ENCODE assay signal across 23 cellular contexts in genomic region chr9:94644543-94644942, GRCh38. TPM values are rescaled to one million over a fixed set of nuclear protein-coding genes. Genes with fewer than 3 reads are reported as not detected.
DNase-seq lines count a peak whose midpoint lies in the region; ATAC-seq and TF ChIP-seq lines count a peak whose summit lies in the region.
"Had no signal": no experiment of that assay in that cellular context is flagged by ENCODE, and none has a peak within 500 bp of the region (broad histone marks: within the 10 kb centered on the region; RNA-seq: fewer than 3 reads in every experiment).

No MANE protein-coding gene starts in this region.

- H3K27me3 ChIP-seq in BLaER1, result peaks cover 14% of the 10 kb centered on the region
- no peaks in the 10 kb centered on the region for H3K27me3 ChIP-seq in heart right ventricle

- H3K36me3 Mint-ChIP-seq in activated naive CD4-positive, alpha-beta T cell treated with anti-CD3 and anti-CD28 coated beads for 36 hours (ENCODE audit: low read depth), result no peaks in the 10 kb centered on the region

- no peak overlapping the region for H3K27ac Mint-ChIP-seq in activated naive CD4-positive, alpha-beta T cell treated with anti-CD3 and anti-CD28 coated beads for 36 hours

- peak; percentile 21 for DNase-seq in Daoy (ENCODE audit: low read depth)
- DNase-seq in heart right ventricle, result peak; percentile 25
- DNase-seq in mucosa of descending colon, result no peak
- no peak for DNase-seq in DMS153 (lab: John Stamatoyannopoulos, UW)
- no peak for DNase-seq in activated naive CD4-positive, alpha-beta T cell treated with anti-CD3 and anti-CD28 coated beads for 36 hours
- DNase-seq: C1 segment of cervical spinal cord; Calu3; CD8-positive, alpha-beta memory T cell; GDM1; Karpas-422; NCI-H1694; NCI-H2081; NCI-H2171; NCI-H345; NCI-H524 treated with DMSO at 0.1 percent for 48 hours; PC-3; SIG-M5 had no signal

- 39 to 48% methylated on average over 5 of the region's 5 CpGs for WGBS in heart right ventricle, 2 donors

- no peak overlapping the region for H3K9ac ChIP-seq in BLaER1

- no peak overlapping the region for H3K4me3 ChIP-seq in BLaER1
- no peak overlapping the region for H3K4me3 ChIP-seq in heart right ventricle
- no peak overlapping the region for H3K4me3 ChIP-seq in mucosa of descending colon

- no peaks in the 10 kb centered on the region for H3K9me3 Mint-ChIP-seq in activated naive CD4-positive, alpha-beta T cell treated with anti-CD3 and anti-CD28 coated beads for 36 hours
- H3K9me3 Mint-ChIP-seq: CD8-positive, alpha-beta memory T cell had no signal

- no peaks in the 10 kb centered on the region for H3K36me3 ChIP-seq in BLaER1
- no peaks in the 10 kb centered on the region for H3K36me3 ChIP-seq in heart right ventricle
- no peaks in the 10 kb centered on the region for H3K36me3 ChIP-seq in mucosa of descending colon (ENCODE audit: low read depth)

- intact Hi-C loops in heart right ventricle (cut with DNase I), result no loop called here
- intact Hi-C loops in mucosa of descending colon (cut with DNase I, micrococcal nuclease), result no loop called here
- intact Hi-C loops in activated naive CD4-positive, alpha-beta T cell treated with anti-CD3 and anti-CD28 coated beads for 36 hours (cut with micrococcal nuclease), result no loop called here

- H3K4me3 Mint-ChIP-seq in activated naive CD4-positive, alpha-beta T cell treated with anti-CD3 and anti-CD28 coated beads for 36 hours, result no peak overlapping the region
- H3K4me3 Mint-ChIP-seq: CD8-positive, alpha-beta memory T cell had no signal

- no peaks in the 10 kb centered on the region for H4K20me1 ChIP-seq in BLaER1

- peak overlapping the region; percentile 18; the same call in 1 of the 2 replicates for H3K4me2 ChIP-seq in BLaER1

- H3K4me1 Mint-ChIP-seq in activated naive CD4-positive, alpha-beta T cell treated with anti-CD3 and anti-CD28 coated beads for 36 hours (ENCODE audit: low read depth), result peaks cover 3% of the 10 kb centered on the region

- ATAC-seq in heart right ventricle (peak in 7 of 8 donors; percentile 53 to 82 (median 74)), mucosa of descending colon (peak; percentile 5), GM21526 (IDR thresholded peaks at IDR 0.05; ENCODE audit: low FRiP score, unreplicated experiment) (no peak)
- ATAC-seq: PC-3, SK-N-SH treated with all-trans-retinoic acid at 6 μM for 48 hours had no signal

- no peaks in the 10 kb centered on the region for H3K27me3 Mint-ChIP-seq in activated naive CD4-positive, alpha-beta T cell treated with anti-CD3 and anti-CD28 coated beads for 36 hours (ENCODE audit: low read depth)

- TF ChIP-seq CTCF in heart right ventricle (IDR thresholded peaks at IDR 0.05), result no peak
- TF ChIP-seq CTCF in mucosa of descending colon (IDR thresholded peaks at IDR 0.05), result no peak

- H3K27ac ChIP-seq in BLaER1 (no peak overlapping the region), heart right ventricle (no peak overlapping the region)

- H3K4me1 ChIP-seq in BLaER1, result peaks cover 52% of the 10 kb centered on the region
- peaks cover 0 to 31% (median 0%) of the 10 kb centered on the region in 9 donors for H3K4me1 ChIP-seq in heart right ventricle
- peaks cover 11% of the 10 kb centered on the region for H3K4me1 ChIP-seq in mucosa of descending colon (ENCODE audit: low read depth)

- CTCF ChIA-PET in activated naive CD4-positive, alpha-beta T cell treated with anti-CD3 and anti-CD28 coated beads for 36 hours (lab: Charles Lee), result no interaction called here

- H3K9me3 ChIP-seq in BLaER1 (0 out of 2 replicates have a peak, but pooled peaks cover 3% of the 10 kb centered on the region), heart right ventricle (no peaks in the 10 kb centered on the region), mucosa of descending colon (no peaks in the 10 kb centered on the region)

RNA-seq across cellular contexts. Expression of gene FBP1, which starts 5.2 kb away (rescaled TPM):
- total RNA-seq in Daoy (2014; rRNA removed; shearing (Covaris generic)), result not detected in 2 replicates
- total RNA-seq in heart right ventricle (1 to 10 TPM in 3 of 10 donors, under 1 TPM in 7; 0.16 to 9.7 (median 0.52) TPM), mucosa of descending colon (10 to 100 TPM; 17.6 to 52.4 (median 48.6) TPM)
- polyA plus RNA-seq in heart right ventricle, result 1 to 10 TPM in 1 of 2 donors, under 1 TPM in 1; 0.51 to 2.0 TPM
- total RNA-seq in activated naive CD4-positive, alpha-beta T cell treated with anti-CD3 and anti-CD28 coated beads for 36 hours, result 1 to 10 TPM; 1.5 to 1.9 TPM
- total RNA-seq: A673, RPMI7951 had no signal

RNA-seq across cellular contexts. Expression of gene FBP2, which starts 50.9 kb away (rescaled TPM):
- not detected in 2 replicates for total RNA-seq in Daoy (2014; rRNA removed; shearing (Covaris generic))
- total RNA-seq in heart right ventricle, result under 1 TPM in 1 of 10 donors, not detected in 9; 0.51 TPM
- under 1 TPM in 1 of 2 donors, not detected in 1; 0.04 TPM for polyA plus RNA-seq in heart right ventricle
- total RNA-seq in mucosa of descending colon, result not detected
- not detected for total RNA-seq in activated naive CD4-positive, alpha-beta T cell treated with anti-CD3 and anti-CD28 coated beads for 36 hours
- total RNA-seq: Calu3; CD8-positive, alpha-beta memory T cell; M059J; PC-3; RPMI7951 had no signal
- polyA plus RNA-seq: CD8-positive, alpha-beta memory T cell had no signal

Comparison
In these comparisons a context has a peak if more than half of its experiments do, and no peak if none do; other contexts are left out.
1. DNase-seq: peak in Daoy (single experiment) and heart right ventricle (2 of 2); none in mucosa of descending colon (0 of 3), DMS153 (single experiment) and activated naive CD4-positive, alpha-beta T cell treated with anti-CD3 and anti-CD28 coated beads for 36 hours (single experiment).